16 cellular contexts compared by ENCODE assay signal in the genomic region with DNA sequence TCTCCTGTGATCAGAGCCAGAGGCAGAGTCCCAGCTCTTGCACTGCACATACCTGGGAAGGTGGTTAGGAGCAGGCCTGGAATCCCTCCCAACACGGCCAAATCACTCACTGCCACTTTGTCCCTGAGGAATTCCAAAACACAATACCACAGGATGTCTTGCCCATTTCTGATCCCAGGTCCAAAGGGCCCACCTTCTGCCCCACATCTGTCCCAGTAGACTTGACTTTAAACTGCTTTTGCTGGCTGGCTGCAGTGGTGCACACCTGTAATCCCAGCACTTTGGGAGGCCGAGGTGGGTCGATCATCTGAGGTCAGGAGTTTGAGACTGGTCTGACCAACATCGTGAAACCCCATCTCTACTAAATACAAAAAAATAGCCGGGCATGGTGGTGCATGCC. TPM values are rescaled to one million over a fixed set of nuclear protein-coding genes. Genes with fewer than 3 reads are reported as not detected.
DNase-seq lines count a peak whose midpoint lies in the region; ATAC-seq and TF ChIP-seq lines count a peak whose summit lies in the region.
"Had no signal": no experiment of that assay in that cellular context is flagged by ENCODE, and none has a peak within 500 bp of the region (broad histone marks: within the 10 kb centered on the region; RNA-seq: fewer than 3 reads in every experiment).

No MANE protein-coding gene starts in this region.

- intact Hi-C loops in Right ventricle myocardium inferior (cut with DNase I) (no loop called here), dorsolateral prefrontal cortex (cut with DNase I) (no loop called here), aorta (cut with DNase I) (no loop called here)

- H3K4me1 ChIP-seq in right atrium auricular region (peaks cover 0 to 15% of the 10 kb centered on the region in 2 donors), osteoblast (ENCODE audit: insufficient read depth, low read length) (no peaks in the 10 kb centered on the region), aorta (ENCODE audit: control insufficient read depth in 1 of 2, insufficient read depth in 2 of 2, low read length in 2 of 2) (no peaks in the 10 kb centered on the region)

- H3K27me3 Mint-ChIP-seq in activated CD4-positive, alpha-beta T cell treated with anti-CD3 and anti-CD28 coated beads, Interleukin-2, amount 10 ng/mL, durations not matched to agents 7 days and 5 days = peaks cover 6% of the 10 kb centered on the region

- H3K27ac ChIP-seq in right atrium auricular region = no peak overlapping the region
- peak overlapping the region in 39 of 59 donors; percentile 3 to 80 (median 47) for H3K27ac ChIP-seq in dorsolateral prefrontal cortex
- H3K27ac ChIP-seq in osteoblast (ENCODE audit: low read depth, low read length) = no peak overlapping the region
- no peak overlapping the region for H3K27ac ChIP-seq in aorta (ENCODE audit: low read depth in 1 of 2, low read length in 2 of 2)

- H2AFZ ChIP-seq in osteoblast (ENCODE audit: low read length) = no peak overlapping the region

- H3K9me3 ChIP-seq in right atrium auricular region = no peaks in the 10 kb centered on the region
- H3K9me3 ChIP-seq in osteoblast (ENCODE audit: low read depth, low read length) = peaks cover 5% of the 10 kb centered on the region
- no peaks in the 10 kb centered on the region for H3K9me3 ChIP-seq in aorta (ENCODE audit: control insufficient read depth, low read length)
- H3K9me3 ChIP-seq: HAP-1 had no signal

- no peaks in the 10 kb centered on the region for H3K36me3 Mint-ChIP-seq in activated CD4-positive, alpha-beta T cell treated with anti-CD3 and anti-CD28 coated beads, Interleukin-2, amount 10 ng/mL, durations not matched to agents 7 days and 5 days (ENCODE audit: low read depth)

- ATAC-seq in Right ventricle myocardium inferior (no peak), aorta (ENCODE audit: low FRiP score) (no peak)

- no peak overlapping the region for H3K4me2 ChIP-seq in osteoblast (ENCODE audit: insufficient read depth, low read length)

- H3K27ac Mint-ChIP-seq in activated CD4-positive, alpha-beta T cell treated with anti-CD3 and anti-CD28 coated beads, Interleukin-2, amount 10 ng/mL, durations not matched to agents 7 days and 5 days = no peak overlapping the region
- H3K27ac Mint-ChIP-seq: CD4-positive, alpha-beta T cell; HFFc6 had no signal

- no peaks in the 10 kb centered on the region for H3K36me3 ChIP-seq in right atrium auricular region
- H3K36me3 ChIP-seq in osteoblast (ENCODE audit: insufficient read depth, low read length) = no peaks in the 10 kb centered on the region
- H3K36me3 ChIP-seq in aorta (ENCODE audit: control insufficient read depth in 1 of 2, insufficient read depth in 2 of 2, low read length in 1 of 2) = no peaks in the 10 kb centered on the region
- H3K36me3 ChIP-seq: HAP-1 had no signal

- H3K4me3 ChIP-seq in right atrium auricular region (no peak overlapping the region), dorsolateral prefrontal cortex (no peak overlapping the region), osteoblast (ENCODE audit: insufficient read depth, low read length) (no peak overlapping the region), aorta (ENCODE audit: low read length in 2 of 2) (no peak overlapping the region)
- H3K4me3 ChIP-seq: HAP-1 had no signal

- H3K27me3 ChIP-seq in right atrium auricular region (no peaks in the 10 kb centered on the region), dorsolateral prefrontal cortex (peaks cover 0 to 3% (median 0%) of the 10 kb centered on the region in 45 donors), osteoblast (ENCODE audit: insufficient read depth, low read length) (no peaks in the 10 kb centered on the region), aorta (ENCODE audit: control insufficient read depth in 1 of 2, insufficient read depth in 2 of 2, low read length in 1 of 2) (no peaks in the 10 kb centered on the region)

- DNase-seq in right atrium auricular region (ENCODE audit: low spot score) (peak; percentile 32), Right ventricle myocardium inferior (ENCODE audit: missing footprints) (no peak), dorsolateral prefrontal cortex (no peak), mesenteric fat pad (ENCODE audit: low spot score) (peak; percentile 45), osteoblast (ENCODE audit: insufficient read length, low spot score, missing footprints) (no peak), aorta (no peak), GM19238 (ENCODE audit: insufficient read length, low spot score) (no peak)
- no peak for DNase-seq in activated CD4-positive, alpha-beta T cell treated with anti-CD3 and anti-CD28 coated beads, Interleukin-2, amount 10 ng/mL, durations not matched to agents 7 days and 5 days
- DNase-seq: 8988T; AML-193; Calu3; CD4-positive, alpha-beta T cell; DMS 273 treated with DMSO at 0.1 percent for 48 hours; GOT3; HFFc6 had no signal

- H4K20me1 ChIP-seq in osteoblast (ENCODE audit: insufficient read depth, low read length) = no peaks in the 10 kb centered on the region

- CTCF ChIA-PET in activated CD4-positive, alpha-beta T cell treated with anti-CD3 and anti-CD28 coated beads, Interleukin-2, amount 10 ng/mL, durations not matched to agents 7 days and 5 days (lab: Charles Lee) = no interaction called here

- POLR2A ChIA-PET in activated CD4-positive, alpha-beta T cell treated with anti-CD3 and anti-CD28 coated beads, Interleukin-2, amount 10 ng/mL, durations not matched to agents 7 days and 5 days (lab: Charles Lee) = no interaction called here

- no peaks in the 10 kb centered on the region for H3K9me3 Mint-ChIP-seq in activated CD4-positive, alpha-beta T cell treated with anti-CD3 and anti-CD28 coated beads, Interleukin-2, amount 10 ng/mL, durations not matched to agents 7 days and 5 days
- H3K9me3 Mint-ChIP-seq: CD4-positive, alpha-beta T cell had no signal

- H3K79me2 ChIP-seq in osteoblast (ENCODE audit: insufficient read depth, low read length) = no peaks in the 10 kb centered on the region

- 78 to 80% methylated on average over 5 of the region's 5 CpGs for WGBS in aorta, 2 donors

- H3K4me3 Mint-ChIP-seq in activated CD4-positive, alpha-beta T cell treated with anti-CD3 and anti-CD28 coated beads, Interleukin-2, amount 10 ng/mL, durations not matched to agents 7 days and 5 days = no peak overlapping the region
- H3K4me3 Mint-ChIP-seq: CD4-positive, alpha-beta T cell; HFFc6 had no signal

- no peaks in the 10 kb centered on the region for H3K4me1 Mint-ChIP-seq in activated CD4-positive, alpha-beta T cell treated with anti-CD3 and anti-CD28 coated beads, Interleukin-2, amount 10 ng/mL, durations not matched to agents 7 days and 5 days

- TF ChIP-seq CTCF in right atrium auricular region (IDR thresholded peaks at IDR 0.05) = no peak
- TF ChIP-seq CTCF in dorsolateral prefrontal cortex (IDR thresholded peaks at IDR 0.05 in 54 of 56, conservative IDR thresholded peaks at IDR 0.05 in 2 of 56; ENCODE audit: low read depth in 1 of 56, partially characterized antibody in 56 of 56) = no peak
- no peak for TF ChIP-seq CTCF in osteoblast (IDR thresholded peaks at IDR 0.05; ENCODE audit: extremely low read depth, low read depth, low read length)

RNA-seq across cellular contexts. Expression of a gene that starts 18.9 kb away (rescaled TPM):
- total RNA-seq in right atrium auricular region (1 to 10 TPM; 1.9 to 2.7 TPM), Right ventricle myocardium inferior (2.2 TPM), dorsolateral prefrontal cortex (100 to 1,000 TPM in 7 of 120 experiments, 10 to 100 TPM in 113; 15.6 to 171 (median 49.0) TPM), mesenteric fat pad (not detected), osteoblast (not detected in 2 replicates), aorta (1 to 10 TPM in 1 of 2 donors, under 1 TPM in 1; 0.62 to 1.2 TPM)
- polyA plus RNA-seq in aorta = under 1 TPM in 1 of 2 donors, not detected in 1; 0.50 TPM
- not detected for total RNA-seq in activated CD4-positive, alpha-beta T cell treated with anti-CD3 and anti-CD28 coated beads, Interleukin-2, amount 10 ng/mL, durations not matched to agents 7 days and 5 days
- total RNA-seq: Calu3; CD4-positive, alpha-beta T cell; HFFc6 had no signal

Comparison
In these comparisons a context has a peak if more than half of its experiments do, and no peak if none do; other contexts are left out.
1. DNase-seq: peak in right atrium auricular region (single experiment) and mesenteric fat pad (single experiment); none in Right ventricle myocardium inferior (single experiment), dorsolateral prefrontal cortex (0 of 10), osteoblast (single experiment), aorta (0 of 2), GM19238 (single experiment) and activated CD4-positive, alpha-beta T cell treated with anti-CD3 and anti-CD28 coated beads, Interleukin-2, amount 10 ng/mL, durations not matched to agents 7 days and 5 days (single experiment).
2. H3K27ac ChIP-seq: peak in dorsolateral prefrontal cortex (39 of 59); none in right atrium auricular region (0 of 2), osteoblast (single experiment) and aorta (0 of 2).